15 cellular contexts compared by ENCODE assay signal in genomic region chr7:107596881-107597581, GRCh38. TPM values are rescaled to one million over a fixed set of nuclear protein-coding genes. Genes with fewer than 3 reads are reported as not detected.
DNase-seq lines count a peak whose midpoint lies in the region; FAIRE-seq and TF ChIP-seq lines count a peak whose summit lies in the region.
"Had no signal": no experiment of that assay in that cellular context is flagged by ENCODE, and none has a peak within 500 bp of the region (broad histone marks: within the 10 kb centered on the region; RNA-seq: fewer than 3 reads in every experiment).

No MANE protein-coding gene starts in this region.

- H3K36me3 ChIP-seq in small intestine (ENCODE audit: control insufficient read depth in 2 of 2, insufficient read depth in 2 of 2, low read length in 2 of 2) = peaks cover 3 to 5% of the 10 kb centered on the region in 2 donors

- peaks cover 15% of the 10 kb centered on the region for H3K36me3 Mint-ChIP-seq in progenitor cell of endocrine pancreas (ENCODE audit: insufficient read depth)
- peaks cover 17% of the 10 kb centered on the region for H3K36me3 Mint-ChIP-seq in type B pancreatic cell

- peaks cover 9% of the 10 kb centered on the region for H3K4me1 Mint-ChIP-seq in progenitor cell of endocrine pancreas (ENCODE audit: low read depth)
- peaks cover 8% of the 10 kb centered on the region for H3K4me1 Mint-ChIP-seq in type B pancreatic cell (ENCODE audit: unreplicated experiment)

- H3K9me3 Mint-ChIP-seq in progenitor cell of endocrine pancreas (ENCODE audit: low read depth) (no peaks in the 10 kb centered on the region), type B pancreatic cell (no peaks in the 10 kb centered on the region)

- H3K27ac Mint-ChIP-seq in progenitor cell of endocrine pancreas (peak overlapping the region; percentile 80), type B pancreatic cell (no peak overlapping the region)

- TF ChIP-seq CTCF in progenitor cell of endocrine pancreas (IDR thresholded peaks at IDR 0.05; ENCODE audit: unreplicated experiment) (no peak), type B pancreatic cell (conservative IDR thresholded peaks at IDR 0.05) (no peak)

- TF ChIP-seq POLR2A in H54 (IDR thresholded peaks at IDR 0.05; ENCODE audit: low read depth, low read length) = no peak

- no peaks in the 10 kb centered on the region for H3K9me3 ChIP-seq in small intestine (ENCODE audit: control insufficient read depth, low read depth)
- H3K9me3 ChIP-seq: BLaER1, Peyer's patch, upper lobe of right lung had no signal

- no peak overlapping the region for H3K27ac ChIP-seq in small intestine (ENCODE audit: low read depth in 1 of 2, low read length in 1 of 2)
- H3K27ac ChIP-seq: BLaER1, foreskin keratinocyte, Peyer's patch, upper lobe of right lung had no signal

- H3K4me3 ChIP-seq in small intestine (ENCODE audit: low read depth in 1 of 2, low read length in 2 of 2) = no peak overlapping the region
- H3K4me3 ChIP-seq: BLaER1, Peyer's patch, upper lobe of right lung had no signal

- WGBS in small intestine, 3 donors = 84 to 89% (median 85%) methylated on average over 5 of the region's 5 CpGs

- H3K27me3 Mint-ChIP-seq in progenitor cell of endocrine pancreas (no peaks in the 10 kb centered on the region), type B pancreatic cell (no peaks in the 10 kb centered on the region)

- no peaks in the 10 kb centered on the region for H3K27me3 ChIP-seq in small intestine (ENCODE audit: control insufficient read depth in 2 of 2, insufficient read depth in 2 of 2, low read length in 2 of 2)
- H3K27me3 ChIP-seq: BLaER1, foreskin keratinocyte, Peyer's patch, upper lobe of right lung had no signal

- DNase-seq in H54 (ENCODE audit: insufficient read length, low spot score) (no peak), NCI-H774 (lab: John Stamatoyannopoulos, UW) (peak; percentile 17), dermis blood vessel endothelial cell (peak; percentile 92), progenitor cell of endocrine pancreas (ENCODE audit: low spot score, unreplicated experiment) (no peak), small intestine (no peak), type B pancreatic cell (ENCODE audit: extremely low spot score, unreplicated experiment) (no peak), putamen (ENCODE audit: low spot score) (no peak)
- DNase-seq: activated T-cell treated with anti-CD3 and anti-CD28 coated beads, Interleukin-2, amount 50 U/mL, for 1 hour; effector CD4-positive, alpha-beta T cell; foreskin keratinocyte; Peyer's patch; retina; stimulated activated CD4-positive, alpha-beta T cell treated with anti-CD3 and anti-CD28 coated beads, Interleukin-4, amount 100 ng/mL, for 1 hour; upper lobe of right lung had no signal

- no peak overlapping the region for H3K4me3 Mint-ChIP-seq in progenitor cell of endocrine pancreas (ENCODE audit: low read depth)
- H3K4me3 Mint-ChIP-seq in type B pancreatic cell = no peak overlapping the region

- FAIRE-seq in H54 (lab: Jason Lieb, UNC) (peak; percentile 76), small intestine (lab: Jason Lieb, UNC) (no peak)

- H3K4me1 ChIP-seq in small intestine (ENCODE audit: control insufficient read depth in 2 of 2, insufficient read depth in 1 of 2, low read depth in 1 of 2, low read length in 1 of 2) = no peaks in the 10 kb centered on the region
- H3K4me1 ChIP-seq: BLaER1, Peyer's patch, upper lobe of right lung had no signal

RNA-seq across cellular contexts. Expression of gene BCAP29, which starts 17.0 kb away (rescaled TPM):
- total RNA-seq in dermis blood vessel endothelial cell = 98.2 and 109 TPM in 2 replicates
- 34.9 and 38.5 TPM in 2 replicates for total RNA-seq in progenitor cell of endocrine pancreas
- 10 to 100 TPM; 16.8 to 39.6 (median 18.6) TPM for polyA plus RNA-seq in small intestine
- 23.0 and 33.9 TPM in 2 replicates for total RNA-seq in type B pancreatic cell (ENCODE audit: low replicate concordance)

RNA-seq across cellular contexts. Expression of gene DUS4L, which starts 33.3 kb away (rescaled TPM):
- total RNA-seq in dermis blood vessel endothelial cell (4.9 and 6.1 TPM in 2 replicates), progenitor cell of endocrine pancreas (11.4 and 16.8 TPM in 2 replicates), type B pancreatic cell (ENCODE audit: low replicate concordance) (10.1 and 12.4 TPM in 2 replicates)
- 1 to 10 TPM; 3.5 to 4.7 (median 3.8) TPM for polyA plus RNA-seq in small intestine

RNA-seq across cellular contexts. Expression of gene COG5, which starts 33.3 kb away (rescaled TPM):
- total RNA-seq in dermis blood vessel endothelial cell (34.7 and 59.9 TPM in 2 replicates), progenitor cell of endocrine pancreas (49.0 and 49.5 TPM in 2 replicates), type B pancreatic cell (ENCODE audit: low replicate concordance) (35.7 and 37.2 TPM in 2 replicates)
- polyA plus RNA-seq in small intestine = 10 to 100 TPM; 10.3 to 13.4 (median 11.6) TPM

Comparison
In these comparisons a context has a peak if more than half of its experiments do, and no peak if none do; other contexts are left out.
1. DNase-seq: peak in NCI-H774 (single experiment) and dermis blood vessel endothelial cell (single experiment); none in H54 (single experiment), progenitor cell of endocrine pancreas (single experiment), small intestine (single experiment), type B pancreatic cell (single experiment) and putamen (single experiment).